1 cellular context compared by ENCODE assay signal in genomic region chr4:39043058-39043696, GRCh38.
TF ChIP-seq lines count a peak whose summit lies in the region.

No MANE protein-coding gene starts in this region.

TF ChIP-seq in HepG2, 621 proteins besides CTCF, POLR2A, EP300 and RAD21 (continued from another document and continues in another):
- TF ChIP-seq ZNF503 (CRISPR knock-in tag; IDR thresholded peaks at IDR 0.05) (peak; percentile 43; the same call in 1 of the 2 replicates), ONECUT2 (CRISPR knock-in tag; IDR thresholded peaks at IDR 0.05) (peak; percentile 87), AKAP8 (CRISPR knock-in tag; IDR thresholded peaks at IDR 0.05) (no peak), PRDM4 (CRISPR knock-in tag; IDR thresholded peaks at IDR 0.05; ENCODE audit: borderline replicate concordance) (no peak), AKNA (CRISPR knock-in tag; IDR thresholded peaks at IDR 0.05; ENCODE audit: borderline replicate concordance) (no peak), ZNF460 (CRISPR knock-in tag; IDR thresholded peaks at IDR 0.05; ENCODE audit: borderline replicate concordance) (no peak), ZNF354B (CRISPR knock-in tag; IDR thresholded peaks at IDR 0.05) (no peak), AHDC1 (CRISPR knock-in tag; IDR thresholded peaks at IDR 0.05; ENCODE audit: borderline replicate concordance) (peak; percentile 71; the same call in 1 of the 2 replicates), ZNF607 (CRISPR knock-in tag; IDR thresholded peaks at IDR 0.05; ENCODE audit: borderline replicate concordance) (no peak), REXO4 (CRISPR knock-in tag; IDR thresholded peaks at IDR 0.05; ENCODE audit: borderline replicate concordance) (no peak), HOXA3 (CRISPR knock-in tag; IDR thresholded peaks at IDR 0.05) (no peak), FOXA1 (IDR thresholded peaks at IDR 0.05) (peak; percentile 97), FOXA1 (CRISPR knock-in tag; IDR thresholded peaks at IDR 0.05) (peak; percentile 89), SP1 (IDR thresholded peaks at IDR 0.05) (no peak), SP1 (CRISPR knock-in tag; IDR thresholded peaks at IDR 0.05) (no peak), ZNF232 (CRISPR knock-in tag; IDR thresholded peaks at IDR 0.05; ENCODE audit: borderline replicate concordance) (no peak), ZBTB40 (IDR thresholded peaks at IDR 0.05) (no peak), ZBTB40 (CRISPR knock-in tag; IDR thresholded peaks at IDR 0.05) (no peak), ZNF280B (CRISPR knock-in tag; IDR thresholded peaks at IDR 0.05; ENCODE audit: borderline replicate concordance) (no peak)
- TF ChIP-seq, protein P1, sequence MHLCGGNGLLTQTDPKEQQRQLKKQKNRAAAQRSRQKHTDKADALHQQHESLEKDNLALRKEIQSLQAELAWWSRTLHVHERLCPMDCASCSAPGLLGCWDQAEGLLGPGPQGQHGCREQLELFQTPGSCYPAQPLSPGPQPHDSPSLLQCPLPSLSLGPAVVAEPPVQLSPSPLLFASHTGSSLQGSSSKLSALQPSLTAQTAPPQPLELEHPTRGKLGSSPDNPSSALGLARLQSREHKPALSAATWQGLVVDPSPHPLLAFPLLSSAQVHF (CRISPR knock-in tag; IDR thresholded peaks at IDR 0.05) = no peak
- TF ChIP-seq, protein P2, sequence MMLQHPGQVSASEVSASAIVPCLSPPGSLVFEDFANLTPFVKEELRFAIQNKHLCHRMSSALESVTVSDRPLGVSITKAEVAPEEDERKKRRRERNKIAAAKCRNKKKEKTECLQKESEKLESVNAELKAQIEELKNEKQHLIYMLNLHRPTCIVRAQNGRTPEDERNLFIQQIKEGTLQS (CRISPR knock-in tag; IDR thresholded peaks at IDR 0.05) = no peak
